Comparison of ENCODE assay signal across 8 cellular contexts in genomic region chr19:58097349-58097748, GRCh38. TPM values are rescaled to one million over a fixed set of nuclear protein-coding genes. Genes with fewer than 3 reads are reported as not detected.
DNase-seq lines count a peak whose midpoint lies in the region; ATAC-seq and TF ChIP-seq lines count a peak whose summit lies in the region.

No MANE protein-coding gene starts in this region.

- no peak overlapping the region for H3K27ac Mint-ChIP-seq in activated T-helper 2 cell treated with anti-CD3 and anti-CD28 coated beads, Interferon-gamma antibody, Interleukin-2, Interleukin-4, amounts not matched to agents 10 μg/mL and 5 μg/mL and 100 μg/mL, durations not matched to agents 14 hours and 24 hours and 36 hours

- H3K36me3 Mint-ChIP-seq in activated T-helper 2 cell treated with anti-CD3 and anti-CD28 coated beads, Interferon-gamma antibody, Interleukin-2, Interleukin-4, amounts not matched to agents 10 μg/mL and 5 μg/mL and 100 μg/mL, durations not matched to agents 14 hours and 24 hours and 36 hours (ENCODE audit: low read depth), result peaks cover 4% of the 10 kb centered on the region

- POLR2A ChIA-PET in HEK293 (lab: Yijun Ruan, JAX), result no interaction called here

- no peak for ATAC-seq in esophagus mucosa

- no peak overlapping the region for H3K27ac ChIP-seq in HEK293 (ENCODE audit: extremely low read depth, low read depth, low read length)
- no peak overlapping the region for H3K27ac ChIP-seq in iPS-20b (ENCODE audit: low read length)
- peak overlapping the region in 5 of 8 donors; percentile 88 to 92 (median 90) for H3K27ac ChIP-seq in spleen

- H3K9me3 ChIP-seq in HEK293 (ENCODE audit: control insufficient read depth, insufficient read depth, low read depth, low read length) (peaks cover 6% of the 10 kb centered on the region), iPS-20b (ENCODE audit: insufficient read depth, low read depth, low read length) (peaks cover 51% of the 10 kb centered on the region), spleen (peaks cover 0 to 89% (median 75%) of the 10 kb centered on the region in 8 donors)

- TF ChIP-seq POLR2A in spleen (IDR thresholded peaks at IDR 0.05), result no peak

- no peak overlapping the region for H3K9ac ChIP-seq in iPS-20b (ENCODE audit: low read depth, low read length)

- H3K27me3 ChIP-seq in iPS-20b (ENCODE audit: insufficient read depth, low read length) (no peaks in the 10 kb centered on the region), spleen (replicated peaks in 1 of 7) (no peaks in the 10 kb centered on the region)

- no peaks in the 10 kb centered on the region for H3K4me1 Mint-ChIP-seq in activated T-helper 2 cell treated with anti-CD3 and anti-CD28 coated beads, Interferon-gamma antibody, Interleukin-2, Interleukin-4, amounts not matched to agents 10 μg/mL and 5 μg/mL and 100 μg/mL, durations not matched to agents 14 hours and 24 hours and 36 hours (ENCODE audit: low read depth)

- H3K27me3 Mint-ChIP-seq in activated T-helper 2 cell treated with anti-CD3 and anti-CD28 coated beads, Interferon-gamma antibody, Interleukin-2, Interleukin-4, amounts not matched to agents 10 μg/mL and 5 μg/mL and 100 μg/mL, durations not matched to agents 14 hours and 24 hours and 36 hours (ENCODE audit: low read depth), result no peaks in the 10 kb centered on the region

- H3K4me3 ChIP-seq in HEK293 (ENCODE audit: low read depth, low read length), result peak overlapping the region; percentile 98
- H3K4me3 ChIP-seq in iPS-20b (ENCODE audit: low read length), result peak overlapping the region; percentile 85
- H3K4me3 ChIP-seq in spleen, result peak overlapping the region; percentile 25 to 96 (median 78)

- 28 to 62% (median 44%) methylated on average over 5 to 8 of the region's 8 CpGs for WGBS in spleen, 5 donors

- intact Hi-C loops in activated T-helper 2 cell treated with anti-CD3 and anti-CD28 coated beads, Interferon-gamma antibody, Interleukin-2, Interleukin-4, amounts not matched to agents 10 μg/mL and 5 μg/mL and 100 μg/mL, durations not matched to agents 14 hours and 24 hours and 36 hours (cut with micrococcal nuclease), result no loop called here
- intact Hi-C loops in spleen (cut with DNase I; ENCODE audit: low total_unique reads), result no loop called here

- no peak for DNase-seq in activated T-helper 2 cell treated with anti-CD3 and anti-CD28 coated beads, Interferon-gamma antibody, Interleukin-2, Interleukin-4, amounts not matched to agents 10 μg/mL and 5 μg/mL and 100 μg/mL, durations not matched to agents 14 hours and 24 hours and 36 hours (ENCODE audit: low spot score)
- DNase-seq in spleen (no peak), ACHN (no peak), NCI-H1092 treated with DMSO at 0.1 percent for 48 hours (lab: John Stamatoyannopoulos, UW) (no peak), kidney glomerular epithelial cell (lab: John Stamatoyannopoulos, UW) (no peak)

- H3K36me3 ChIP-seq in HEK293 (ENCODE audit: control insufficient read depth in 2 of 2, insufficient read depth in 1 of 2, low read length in 2 of 2) (peaks cover 0 to 22% of the 10 kb centered on the region in 2 experiments; a peak in 2 of 3 replicates), iPS-20b (ENCODE audit: insufficient read depth, low read depth, low read length) (no peaks in the 10 kb centered on the region), spleen (peaks cover 0 to 18% (median 0%) of the 10 kb centered on the region in 6 donors)

- TF ChIP-seq CTCF in HEK293 (tag by site-specific recombination; IDR thresholded peaks at IDR 0.05), result no peak
- no peak for TF ChIP-seq CTCF in spleen (IDR thresholded peaks at IDR 0.05 in 8 of 11, conservative IDR thresholded peaks at IDR 0.05 in 3 of 11)

- H3K4me3 Mint-ChIP-seq in activated T-helper 2 cell treated with anti-CD3 and anti-CD28 coated beads, Interferon-gamma antibody, Interleukin-2, Interleukin-4, amounts not matched to agents 10 μg/mL and 5 μg/mL and 100 μg/mL, durations not matched to agents 14 hours and 24 hours and 36 hours (ENCODE audit: low read depth), result peak overlapping the region; percentile 30

- in situ Hi-C loops in ACHN (cut with HindIII; ENCODE audit: low pct_ligation_motif_present, low pct_unique_long_range_greater_than_20kb, low sequenced_read_pairs), result no loop called here

- CTCF ChIA-PET in HEK293 (lab: Yijun Ruan, JAX), result no interaction called here

- peaks cover 38% of the 10 kb centered on the region for H3K9me3 Mint-ChIP-seq in activated T-helper 2 cell treated with anti-CD3 and anti-CD28 coated beads, Interferon-gamma antibody, Interleukin-2, Interleukin-4, amounts not matched to agents 10 μg/mL and 5 μg/mL and 100 μg/mL, durations not matched to agents 14 hours and 24 hours and 36 hours

- H3K4me1 ChIP-seq in HEK293 (ENCODE audit: control insufficient read depth, insufficient read depth, low read length), result no peaks in the 10 kb centered on the region
- no peaks in the 10 kb centered on the region for H3K4me1 ChIP-seq in iPS-20b (ENCODE audit: insufficient read depth, low read length)
- H3K4me1 ChIP-seq in spleen, result peaks cover 0 to 25% (median 16%) of the 10 kb centered on the region in 6 donors

TF ChIP-seq in HEK293, 187 proteins besides CTCF, POLR2A, EP300 and RAD21 (continues in another document):
- no peak for TF ChIP-seq TRIM28 (IDR thresholded peaks at IDR 0.05; ENCODE audit: borderline replicate concordance, low read length)
- no peak for TF ChIP-seq ZNF830 (tag by site-specific recombination; IDR thresholded peaks at IDR 0.05; ENCODE audit: low read depth)
- TF ChIP-seq HIC1 (tag by site-specific recombination; IDR thresholded peaks at IDR 0.05), result no peak
- TF ChIP-seq ZNF555 (tag by site-specific recombination; conservative IDR thresholded peaks at IDR 0.05), result no peak
- TF ChIP-seq ZNF221 (tag by site-specific recombination; IDR thresholded peaks at IDR 0.05; ENCODE audit: borderline replicate concordance), result no peak
- no peak; the same call in 1 of the 2 replicates for TF ChIP-seq ZNF398 (tag by site-specific recombination; IDR thresholded peaks at IDR 0.05)
- TF ChIP-seq ZNF623 (tag by site-specific recombination; IDR thresholded peaks at IDR 0.05), result no peak
- TF ChIP-seq ZNF18 (tag by site-specific recombination; IDR thresholded peaks at IDR 0.05), result no peak
- TF ChIP-seq MZF1 (tag by site-specific recombination; IDR thresholded peaks at IDR 0.05; ENCODE audit: borderline replicate concordance), result no peak

RNA-seq across cellular contexts. Expression of gene ZSCAN18, which starts 0.7 kb away (rescaled TPM):
- 3.0 TPM in 2 replicates for total RNA-seq in activated T-helper 2 cell treated with anti-CD3 and anti-CD28 coated beads, Interferon-gamma antibody, Interleukin-2, Interleukin-4, amounts not matched to agents 10 μg/mL and 5 μg/mL and 100 μg/mL, durations not matched to agents 14 hours and 24 hours and 36 hours
- total RNA-seq in spleen (10 to 100 TPM; 46.1 to 71.7 (median 62.5) TPM), esophagus mucosa (9.4 TPM)
- 10 to 100 TPM; 39.8 to 46.5 (median 42.2) TPM for polyA plus RNA-seq in spleen

RNA-seq across cellular contexts. Expression of gene ZNF135, which starts 38.3 kb away (rescaled TPM):
- not detected in 2 replicates for total RNA-seq in activated T-helper 2 cell treated with anti-CD3 and anti-CD28 coated beads, Interferon-gamma antibody, Interleukin-2, Interleukin-4, amounts not matched to agents 10 μg/mL and 5 μg/mL and 100 μg/mL, durations not matched to agents 14 hours and 24 hours and 36 hours
- total RNA-seq in spleen (1 to 10 TPM; 3.6 to 9.4 (median 8.1) TPM), esophagus mucosa (0.68 TPM)
- 1 to 10 TPM; 4.8 to 6.5 (median 5.1) TPM for polyA plus RNA-seq in spleen

RNA-seq across cellular contexts. Expression of gene ZNF329, which starts 53.2 kb away (rescaled TPM):
- total RNA-seq in activated T-helper 2 cell treated with anti-CD3 and anti-CD28 coated beads, Interferon-gamma antibody, Interleukin-2, Interleukin-4, amounts not matched to agents 10 μg/mL and 5 μg/mL and 100 μg/mL, durations not matched to agents 14 hours and 24 hours and 36 hours, result 2.0 and 2.1 TPM in 2 replicates
- total RNA-seq in spleen, result 10 to 100 TPM in 4 of 7 donors, 1 to 10 TPM in 3; 8.6 to 13.4 (median 10.4) TPM
- polyA plus RNA-seq in spleen, result 1 to 10 TPM; 3.8 to 6.1 (median 3.8) TPM
- 2.9 TPM for total RNA-seq in esophagus mucosa

Comparison
In these comparisons a context has a peak if more than half of its experiments do, and no peak if none do; other contexts are left out.
1. H3K27ac ChIP-seq: peak in spleen (5 of 8); none in HEK293 (single experiment) and iPS-20b (single experiment).
2. Peak in every context shown above with its lines, with median percentiles within 50 percentile points of each other: H3K4me3 ChIP-seq.